In genomic region chr1:21174230-21174629, GRCh38 we compare ENCODE assay signal across 8 cellular contexts. TPM values are rescaled to one million over a fixed set of nuclear protein-coding genes. Genes with fewer than 3 reads are reported as not detected.
DNase-seq lines count a peak whose midpoint lies in the region; ATAC-seq and TF ChIP-seq lines count a peak whose summit lies in the region.
"Had no signal": no experiment of that assay in that cellular context is flagged by ENCODE, and none has a peak within 500 bp of the region (broad histone marks: within the 10 kb centered on the region; RNA-seq: fewer than 3 reads in every experiment).

No MANE protein-coding gene starts in this region.

- H3K27me3 ChIP-seq in HL-60 (ENCODE audit: insufficient read depth, poor library complexity, severe bottlenecking) = no peaks in the 10 kb centered on the region

- ATAC-seq in activated T-helper 17 cell treated with anti-CD3 and anti-CD28 coated beads, Interleukin-2, amount 50 U/mL, for 72 hours (replicated peaks) = no peak
- ATAC-seq in stimulated activated naive CD8-positive, alpha-beta T cell treated with anti-CD3 and anti-CD28 coated beads, Interleukin-15, amount 100 ng/mL, for 72 hours = no peak
- no peak for ATAC-seq in GM21526 (IDR thresholded peaks at IDR 0.05; ENCODE audit: low FRiP score, unreplicated experiment)
- no peak for ATAC-seq in HG03442 (IDR thresholded peaks at IDR 0.05; ENCODE audit: unreplicated experiment)

- no peaks in the 10 kb centered on the region for H3K9me3 ChIP-seq in iPS-18c (ENCODE audit: control insufficient read depth, insufficient read depth, low read length)

- peaks cover 19% of the 10 kb centered on the region for H3K4me1 Mint-ChIP-seq in activated T-helper 17 cell treated with anti-CD3 and anti-CD28 coated beads, Interleukin-2, amount 50 U/mL, for 72 hours
- H3K4me1 Mint-ChIP-seq in stimulated activated naive CD8-positive, alpha-beta T cell treated with anti-CD3 and anti-CD28 coated beads, Interleukin-15, amount 100 ng/mL, for 72 hours = peaks cover 24% of the 10 kb centered on the region

- H3K27ac ChIP-seq in HL-60 (replicated peaks) = no peak overlapping the region

- H3K4me3 Mint-ChIP-seq in activated T-helper 17 cell treated with anti-CD3 and anti-CD28 coated beads, Interleukin-2, amount 50 U/mL, for 72 hours = peak overlapping the region; percentile 81
- peak overlapping the region; percentile 87 to 97 for H3K4me3 Mint-ChIP-seq in stimulated activated naive CD8-positive, alpha-beta T cell treated with anti-CD3 and anti-CD28 coated beads, Interleukin-15, amount 100 ng/mL, for 72 hours

- no peaks in the 10 kb centered on the region for H3K27me3 Mint-ChIP-seq in activated T-helper 17 cell treated with anti-CD3 and anti-CD28 coated beads, Interleukin-2, amount 50 U/mL, for 72 hours
- H3K27me3 Mint-ChIP-seq in stimulated activated naive CD8-positive, alpha-beta T cell treated with anti-CD3 and anti-CD28 coated beads, Interleukin-15, amount 100 ng/mL, for 72 hours = no peaks in the 10 kb centered on the region

- no peak for TF ChIP-seq CTCF in HL-60 (IDR thresholded peaks at IDR 0.05; ENCODE audit: insufficient read depth, low read length)

- H3K36me3 Mint-ChIP-seq in activated T-helper 17 cell treated with anti-CD3 and anti-CD28 coated beads, Interleukin-2, amount 50 U/mL, for 72 hours (ENCODE audit: low read depth) = peaks cover 29% of the 10 kb centered on the region

- H3K9me3 Mint-ChIP-seq in activated T-helper 17 cell treated with anti-CD3 and anti-CD28 coated beads, Interleukin-2, amount 50 U/mL, for 72 hours = no peaks in the 10 kb centered on the region
- H3K9me3 Mint-ChIP-seq in stimulated activated naive CD8-positive, alpha-beta T cell treated with anti-CD3 and anti-CD28 coated beads, Interleukin-15, amount 100 ng/mL, for 72 hours = no peaks in the 10 kb centered on the region

- peak overlapping the region; percentile 87; the same call in 1 of the 2 replicates for H3K4me3 ChIP-seq in HL-60 (replicated peaks; ENCODE audit: insufficient read depth, low read length)
- H3K4me3 ChIP-seq in iPS-18c (ENCODE audit: insufficient read depth, low read depth, low read length) = peak overlapping the region; percentile 87; the same call in 1 of the 2 replicates

- DNase-seq in HL-60 (ENCODE audit: low read depth in 1 of 2, low spot score in 1 of 2) (no peak), HPDE6-E6E7 (ENCODE audit: extremely low spot score) (no peak)
- DNase-seq in stimulated activated naive CD8-positive, alpha-beta T cell treated with anti-CD3 and anti-CD28 coated beads, Interleukin-15, amount 100 ng/mL, for 72 hours = no peak
- DNase-seq: stimulated activated naive CD4-positive, alpha-beta T cell had no signal

- H3K27ac Mint-ChIP-seq in activated T-helper 17 cell treated with anti-CD3 and anti-CD28 coated beads, Interleukin-2, amount 50 U/mL, for 72 hours = peak overlapping the region; percentile 91
- H3K27ac Mint-ChIP-seq in stimulated activated naive CD8-positive, alpha-beta T cell treated with anti-CD3 and anti-CD28 coated beads, Interleukin-15, amount 100 ng/mL, for 72 hours = peak overlapping the region; percentile 99

RNA-seq across cellular contexts. Expression of gene EIF4G3, which starts 2.5 kb away (rescaled TPM):
- 10 to 100 TPM; 32.9 to 56.2 TPM for total RNA-seq in activated T-helper 17 cell treated with anti-CD3 and anti-CD28 coated beads, Interleukin-2, amount 50 U/mL, for 72 hours
